13 cellular contexts compared by ENCODE assay signal in the genomic region with DNA sequence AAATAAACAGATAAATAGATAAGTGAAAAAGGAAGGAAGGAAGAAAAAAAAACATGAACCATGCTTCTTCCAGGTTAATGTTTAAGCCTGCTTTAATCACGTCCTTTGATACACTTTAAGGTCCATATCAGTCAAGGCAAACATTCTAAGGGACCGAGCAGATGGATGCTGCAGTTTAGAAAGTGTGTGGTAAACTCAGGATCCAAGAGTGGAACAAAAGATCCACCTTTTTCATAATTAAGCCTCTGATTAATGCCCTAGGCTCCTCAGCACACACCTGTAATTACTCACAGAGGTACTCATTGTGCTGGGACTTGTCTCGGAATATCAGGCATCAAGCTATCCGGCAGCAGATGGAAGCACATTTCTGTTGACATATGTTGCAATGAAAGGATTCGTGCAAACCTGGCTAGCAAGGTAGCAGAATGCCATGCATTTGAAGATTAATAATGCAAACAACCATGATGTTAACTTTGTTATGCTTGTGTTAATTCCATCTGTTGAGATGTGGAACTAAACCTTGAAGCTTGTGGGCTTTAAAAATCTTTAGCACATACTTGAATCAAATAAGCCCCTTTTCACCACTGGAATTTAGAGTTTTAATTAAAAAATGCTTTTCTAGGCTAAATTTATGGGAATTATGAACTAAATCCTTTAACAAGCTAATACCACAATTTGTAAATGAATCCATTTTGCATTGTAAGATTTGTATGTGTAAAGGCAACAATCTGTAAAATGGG.
DNase-seq lines count a peak whose midpoint lies in the region; ATAC-seq, FAIRE-seq and TF ChIP-seq lines count a peak whose summit lies in the region.
"Had no signal": no experiment of that assay in that cellular context is flagged by ENCODE, and none has a peak within 500 bp of the region (broad histone marks: within the 10 kb centered on the region; RNA-seq: fewer than 3 reads in every experiment).

No MANE protein-coding gene starts in this region.

- no peaks in the 10 kb centered on the region for H3K9me3 ChIP-seq in HepG2 (ENCODE audit: low read length)
- H3K9me3 ChIP-seq in MG63 = no peaks in the 10 kb centered on the region

- peak in 1 of 2 experiments; percentile 57; a peak in 1 of 4 replicates for TF ChIP-seq EP300 in HepG2 (IDR thresholded peaks at IDR 0.05; ENCODE audit: low read depth in 2 of 2, low read length in 2 of 2)
- 0 out of 2 replicates have a peak, but pooled peaks have one; percentile 31 for TF ChIP-seq EP300 in HepG2 (CRISPR knock-in tag; IDR thresholded peaks at IDR 0.05; ENCODE audit: borderline replicate concordance)

- no peak overlapping the region for H2AFZ ChIP-seq in HepG2 (ENCODE audit: low read length)

- H3K36me3 ChIP-seq in HepG2 (replicated peaks in 1 of 2; ENCODE audit: control insufficient read depth in 1 of 2, insufficient read depth in 2 of 2, low read length in 2 of 2) = peaks cover 4 to 6% of the 10 kb centered on the region in 2 experiments; a peak in 3 of 5 replicates
- H3K36me3 ChIP-seq in MG63 = no peaks in the 10 kb centered on the region
- H3K36me3 ChIP-seq: brain microvascular endothelial cell had no signal

- H3K79me2 ChIP-seq in HepG2 (ENCODE audit: insufficient read depth, low read length) = no peaks in the 10 kb centered on the region

- no peak for TF ChIP-seq RAD21 in HepG2 (CRISPR knock-in tag; IDR thresholded peaks at IDR 0.05)

- peak; percentile 95 for DNase-seq in DMS 273 (lab: John Stamatoyannopoulos, UW; ENCODE audit: unreplicated experiment)
- peak; percentile 91 for DNase-seq in NCI-H1694 treated with DMSO at 0.1 percent for 48 hours (lab: John Stamatoyannopoulos, UW)
- DNase-seq in SHP77 treated with DMSO at 0.1 percent for 48 hours (lab: John Stamatoyannopoulos, UW) = peak; percentile 66
- peak; percentile 85 for DNase-seq in HepG2 (ENCODE audit: low spot score)
- no peak for DNase-seq in iPS-NIHi11 (ENCODE audit: low spot score)
- DNase-seq in MG63 = no peak
- no peak for DNase-seq in RPMI8226
- no peak for DNase-seq in DMS79 treated with DMSO at 0.1 percent for 48 hours (lab: John Stamatoyannopoulos, UW)
- DNase-seq: brain microvascular endothelial cell; KG1; mesendoderm; stimulated activated CD4-positive, alpha-beta T cell treated with anti-CD3 and anti-CD28 coated beads, Interleukin-2, amount 100 ng/mL, for 24 hours; stimulated activated naive B cell treated with anti-CD40 and anti-IgM and Interleukin-4, amounts not matched to agents 10 μg/mL and 1 μg/mL and 100 μg/mL, for 72 hours had no signal

- under 1% methylated on average over 5 of the region's 5 CpGs for WGBS in HepG2 (ENCODE audit: low lambda C conversion rate)

- no peak for TF ChIP-seq POLR2A in HepG2 (IDR thresholded peaks at IDR 0.05; ENCODE audit: insufficient read depth in 1 of 2, low read depth in 2 of 2, low read length in 2 of 2)

- POLR2A ChIA-PET in HepG2 (lab: Yijun Ruan, JAX) = no interaction called here

- H3K27me3 ChIP-seq in HepG2 (ENCODE audit: control insufficient read depth in 1 of 2, insufficient read depth in 2 of 2, low read length in 2 of 2) (no peaks in the 10 kb centered on the region), MG63 (no peaks in the 10 kb centered on the region)
- H3K27me3 ChIP-seq: brain microvascular endothelial cell had no signal

- CTCF ChIA-PET in HepG2 (lab: Yijun Ruan, JAX; ENCODE audit: low intra/inter-chr PET ratio, low total read pairs) = no interaction called here

- peak overlapping the region; percentile 61 for H3K4me2 ChIP-seq in HepG2 (ENCODE audit: low read depth, low read length)

- FAIRE-seq in HepG2 (lab: Jason Lieb, UNC) = peak; percentile 66

- in situ Hi-C loops in HepG2 (cut with HindIII; ENCODE audit: extremely low pct_ligation_motif_present, low pct_unique_long_range_greater_than_20kb) = no loop called here

- H3K27ac ChIP-seq in HepG2 (ENCODE audit: extremely low read length, insufficient read depth, low read length) = peak overlapping the region; percentile 38
- H3K27ac ChIP-seq: brain microvascular endothelial cell had no signal

- intact Hi-C loops in HepG2 (cut with micrococcal nuclease; ENCODE audit: unreplicated experiment) = no loop called here

- TF ChIP-seq CTCF in HepG2 (CRISPR knock-in tag; IDR thresholded peaks at IDR 0.05) = no peak

- peak; percentile 85 for ATAC-seq in HepG2

- no TSS peak for BruUV-seq in HepG2 (replicated peaks; lab: Mats Ljungman, UMichigan)

- H3K4me1 ChIP-seq in HepG2 (ENCODE audit: insufficient read depth, low read length) = peaks cover 58% of the 10 kb centered on the region

- H4K20me1 ChIP-seq in HepG2 (ENCODE audit: insufficient read depth, low read length) = no peaks in the 10 kb centered on the region

- H3K4me3 ChIP-seq in HepG2 (replicated peaks in 1 of 3; ENCODE audit: insufficient read depth in 1 of 3, low read depth in 2 of 3, low read length in 3 of 3) = peak overlapping the region; percentile 5 to 37 (median 34); a peak in 5 of 6 replicates
- H3K4me3 ChIP-seq in MG63 = no peak overlapping the region

- no peak overlapping the region for H3K9ac ChIP-seq in HepG2 (ENCODE audit: insufficient read depth, low read depth, low read length)

TF ChIP-seq in HepG2, 621 proteins besides CTCF, POLR2A, EP300 and RAD21 (continues in another document):
- TF ChIP-seq TAF1 (CRISPR knock-in tag; IDR thresholded peaks at IDR 0.05) = no peak
- TF ChIP-seq, protein P1, sequence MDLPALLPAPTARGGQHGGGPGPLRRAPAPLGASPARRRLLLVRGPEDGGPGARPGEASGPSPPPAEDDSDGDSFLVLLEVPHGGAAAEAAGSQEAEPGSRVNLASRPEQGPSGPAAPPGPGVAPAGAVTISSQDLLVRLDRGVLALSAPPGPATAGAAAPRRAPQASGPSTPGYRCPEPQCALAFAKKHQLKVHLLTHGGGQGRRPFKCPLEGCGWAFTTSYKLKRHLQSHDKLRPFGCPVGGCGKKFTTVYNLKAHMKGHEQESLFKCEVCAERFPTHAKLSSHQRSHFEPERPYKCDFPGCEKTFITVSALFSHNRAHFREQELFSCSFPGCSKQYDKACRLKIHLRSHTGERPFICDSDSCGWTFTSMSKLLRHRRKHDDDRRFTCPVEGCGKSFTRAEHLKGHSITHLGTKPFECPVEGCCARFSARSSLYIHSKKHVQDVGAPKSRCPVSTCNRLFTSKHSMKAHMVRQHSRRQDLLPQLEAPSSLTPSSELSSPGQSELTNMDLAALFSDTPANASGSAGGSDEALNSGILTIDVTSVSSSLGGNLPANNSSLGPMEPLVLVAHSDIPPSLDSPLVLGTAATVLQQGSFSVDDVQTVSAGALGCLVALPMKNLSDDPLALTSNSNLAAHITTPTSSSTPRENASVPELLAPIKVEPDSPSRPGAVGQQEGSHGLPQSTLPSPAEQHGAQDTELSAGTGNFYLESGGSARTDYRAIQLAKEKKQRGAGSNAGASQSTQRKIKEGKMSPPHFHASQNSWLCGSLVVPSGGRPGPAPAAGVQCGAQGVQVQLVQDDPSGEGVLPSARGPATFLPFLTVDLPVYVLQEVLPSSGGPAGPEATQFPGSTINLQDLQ (CRISPR knock-in tag; IDR thresholded peaks at IDR 0.05) = no peak
- TF ChIP-seq, protein P2, sequence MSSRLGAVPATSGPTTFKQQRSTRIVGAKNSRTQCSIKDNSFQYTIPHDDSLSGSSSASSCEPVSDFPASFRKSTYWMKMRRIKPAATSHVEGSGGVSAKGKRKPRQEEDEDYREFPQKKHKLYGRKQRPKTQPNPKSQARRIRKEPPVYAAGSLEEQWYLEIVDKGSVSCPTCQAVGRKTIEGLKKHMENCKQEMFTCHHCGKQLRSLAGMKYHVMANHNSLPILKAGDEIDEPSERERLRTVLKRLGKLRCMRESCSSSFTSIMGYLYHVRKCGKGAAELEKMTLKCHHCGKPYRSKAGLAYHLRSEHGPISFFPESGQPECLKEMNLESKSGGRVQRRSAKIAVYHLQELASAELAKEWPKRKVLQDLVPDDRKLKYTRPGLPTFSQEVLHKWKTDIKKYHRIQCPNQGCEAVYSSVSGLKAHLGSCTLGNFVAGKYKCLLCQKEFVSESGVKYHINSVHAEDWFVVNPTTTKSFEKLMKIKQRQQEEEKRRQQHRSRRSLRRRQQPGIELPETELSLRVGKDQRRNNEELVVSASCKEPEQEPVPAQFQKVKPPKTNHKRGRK (CRISPR knock-in tag; IDR thresholded peaks at IDR 0.05) = no peak
- peak; percentile 44; the same call in 1 of the 2 replicates for TF ChIP-seq FOXK1 (CRISPR knock-in tag; IDR thresholded peaks at IDR 0.05; ENCODE audit: borderline replicate concordance, low read depth)
- TF ChIP-seq YEATS4 (CRISPR knock-in tag; IDR thresholded peaks at IDR 0.05; ENCODE audit: borderline replicate concordance) = no peak
- no peak for TF ChIP-seq MAFK (conservative IDR thresholded peaks at IDR 0.05 in 1 of 2, IDR thresholded peaks at IDR 0.05 in 1 of 2; ENCODE audit: low read length in 2 of 2)
- TF ChIP-seq ZNF569 (CRISPR knock-in tag; IDR thresholded peaks at IDR 0.05; ENCODE audit: borderline replicate concordance) = 0 out of 2 replicates have a peak, but pooled peaks have one; percentile 34
- TF ChIP-seq ZNF672 (CRISPR knock-in tag; IDR thresholded peaks at IDR 0.05) = no peak
- TF ChIP-seq RBAK (CRISPR knock-in tag; IDR thresholded peaks at IDR 0.05) = no peak; the same call in 1 of the 2 replicates
- peak; percentile 83 for TF ChIP-seq ZNF44 (CRISPR knock-in tag; IDR thresholded peaks at IDR 0.05)
- TF ChIP-seq TEAD2 (CRISPR knock-in tag; IDR thresholded peaks at IDR 0.05) = no peak
- TF ChIP-seq ARNT (IDR thresholded peaks at IDR 0.05) = no peak
- TF ChIP-seq ZSCAN31 (CRISPR knock-in tag; IDR thresholded peaks at IDR 0.05; ENCODE audit: low read depth) = no peak
- TF ChIP-seq ZNF234 (CRISPR knock-in tag; conservative IDR thresholded peaks at IDR 0.05) = no peak
- TF ChIP-seq, protein P3, sequence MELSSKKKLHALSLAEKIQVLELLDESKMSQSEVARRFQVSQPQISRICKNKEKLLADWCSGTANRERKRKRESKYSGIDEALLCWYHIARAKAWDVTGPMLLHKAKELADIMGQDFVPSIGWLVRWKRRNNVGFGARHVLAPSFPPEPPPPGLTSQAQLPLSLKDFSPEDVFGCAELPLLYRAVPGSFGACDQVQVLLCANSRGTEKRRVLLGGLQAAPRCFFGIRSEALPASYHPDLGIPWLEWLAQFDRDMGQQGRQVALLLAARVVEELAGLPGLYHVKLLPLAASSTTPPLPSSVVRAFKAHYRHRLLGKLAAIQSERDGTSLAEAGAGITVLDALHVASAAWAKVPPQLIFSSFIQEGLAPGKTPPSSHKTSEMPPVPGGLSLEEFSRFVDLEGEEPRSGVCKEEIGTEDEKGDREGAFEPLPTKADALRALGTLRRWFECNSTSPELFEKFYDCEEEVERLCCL (CRISPR knock-in tag; IDR thresholded peaks at IDR 0.05; ENCODE audit: borderline replicate concordance) = no peak
- TF ChIP-seq ZNF652 (CRISPR knock-in tag; IDR thresholded peaks at IDR 0.05; ENCODE audit: borderline replicate concordance, low read depth) = no peak

Comparison
In these comparisons a context has a peak if more than half of its experiments do, and no peak if none do; other contexts are left out.
1. DNase-seq: peak in DMS 273 (single experiment), NCI-H1694 treated with DMSO at 0.1 percent for 48 hours (single experiment), SHP77 treated with DMSO at 0.1 percent for 48 hours (single experiment) and HepG2 (single experiment); none in iPS-NIHi11 (single experiment), MG63 (single experiment), RPMI8226 (single experiment) and DMS79 treated with DMSO at 0.1 percent for 48 hours (single experiment).